Comparison of ENCODE assay signal across 10 cellular contexts in genomic region chr9:76456202-76456926, GRCh38. TPM values are rescaled to one million over a fixed set of nuclear protein-coding genes. Genes with fewer than 3 reads are reported as not detected.
DNase-seq lines count a peak whose midpoint lies in the region; ATAC-seq and TF ChIP-seq lines count a peak whose summit lies in the region.
"Had no signal": no experiment of that assay in that cellular context is flagged by ENCODE, and none has a peak within 500 bp of the region (broad histone marks: within the 10 kb centered on the region; RNA-seq: fewer than 3 reads in every experiment).

No MANE protein-coding gene starts in this region.

- no peaks in the 10 kb centered on the region for H3K36me3 ChIP-seq in CD8-positive, alpha-beta memory T cell (ENCODE audit: insufficient read depth, low read length)

- H3K27ac Mint-ChIP-seq in CD8-positive, alpha-beta memory T cell: peak overlapping the region in 4 of 8 donors; percentile 0 to 66 (median 41)
- H3K27ac Mint-ChIP-seq: stimulated activated naive CD8-positive, alpha-beta T cell treated with anti-CD3 and anti-CD28 coated beads, Interleukin-15, Interleukin-2, amounts not matched to agents 100 ng/mL and 50 ng/mL, for 24 hours had no signal

- H3K27me3 Mint-ChIP-seq in CD8-positive, alpha-beta memory T cell: peaks cover 0 to 3% of the 10 kb centered on the region in 2 donors

- peaks cover 12% of the 10 kb centered on the region for H3K4me1 ChIP-seq in CD8-positive, alpha-beta memory T cell (ENCODE audit: insufficient read depth, low read length)
- H3K4me1 ChIP-seq: foreskin keratinocyte had no signal

- H3K9me3 Mint-ChIP-seq in CD8-positive, alpha-beta memory T cell: no peaks in the 10 kb centered on the region
- H3K9me3 Mint-ChIP-seq: stimulated activated naive CD8-positive, alpha-beta T cell treated with anti-CD3 and anti-CD28 coated beads, Interleukin-15, Interleukin-2, amounts not matched to agents 100 ng/mL and 50 ng/mL, for 24 hours had no signal

- peak overlapping the region in 1 of 7 donors; percentile 27 for H3K4me3 Mint-ChIP-seq in CD8-positive, alpha-beta memory T cell
- H3K4me3 Mint-ChIP-seq: stimulated activated naive CD8-positive, alpha-beta T cell treated with anti-CD3 and anti-CD28 coated beads, Interleukin-15, Interleukin-2, amounts not matched to agents 100 ng/mL and 50 ng/mL, for 24 hours had no signal

- no peaks in the 10 kb centered on the region for H3K9me3 ChIP-seq in CD8-positive, alpha-beta memory T cell (ENCODE audit: low read length)

- CTCF ChIA-PET in CD8-positive, alpha-beta memory T cell (lab: Charles Lee): interaction anchor here (1.0 to 4.3 kb wide), 6 partner anchors 9 to 207 kb away, joined by 3 to 38 read pairs (median 3); partner anchors contain the start of gene RFK

- H3K4me3 ChIP-seq in CD8-positive, alpha-beta memory T cell (ENCODE audit: low read length): no peak overlapping the region
- no peak overlapping the region for H3K4me3 ChIP-seq in fibroblast of the aortic adventitia (ENCODE audit: low read depth, low read length)

- no peak overlapping the region for H3K27ac ChIP-seq in CD8-positive, alpha-beta memory T cell (ENCODE audit: low read depth, low read length)
- H3K27ac ChIP-seq: foreskin keratinocyte had no signal

- POLR2A ChIA-PET in CD8-positive, alpha-beta memory T cell (lab: Charles Lee): no interaction called here

- no peaks in the 10 kb centered on the region for H3K27me3 ChIP-seq in CD8-positive, alpha-beta memory T cell (ENCODE audit: insufficient read depth, low read length, poor library complexity, severe bottlenecking)
- H3K27me3 ChIP-seq: foreskin keratinocyte had no signal

- TF ChIP-seq CTCF in fibroblast of the aortic adventitia (IDR thresholded peaks at IDR 0.05; ENCODE audit: insufficient read depth, low read length): no peak

- peak; percentile 28 for ATAC-seq in GM21390 (IDR thresholded peaks at IDR 0.05; ENCODE audit: unreplicated experiment)
- no peak for ATAC-seq in HG02623 (IDR thresholded peaks at IDR 0.05; ENCODE audit: unreplicated experiment)
- no peak for ATAC-seq in HG02840 (IDR thresholded peaks at IDR 0.05; ENCODE audit: low FRiP score, unreplicated experiment)
- ATAC-seq: foreskin keratinocyte had no signal

- DNase-seq in CD8-positive, alpha-beta memory T cell: peak in 4 of 5 donors; percentile 14 to 56 (median 21)
- peak; percentile 82 for DNase-seq in NCI-H1092 (lab: John Stamatoyannopoulos, UW)
- peak; percentile 23 for DNase-seq in T follicular helper cell (ENCODE audit: low read depth)
- peak; percentile 63 for DNase-seq in fibroblast of the aortic adventitia (ENCODE audit: low read depth)
- no peak for DNase-seq in HPDE6-E6E7 (ENCODE audit: extremely low spot score)

- peaks cover 22 to 36% (median 35%) of the 10 kb centered on the region in 3 donors for H3K4me1 Mint-ChIP-seq in CD8-positive, alpha-beta memory T cell

- peaks cover 0 to 1% (median 0%) of the 10 kb centered on the region in 3 donors for H3K36me3 Mint-ChIP-seq in CD8-positive, alpha-beta memory T cell

RNA-seq across cellular contexts. Expression of gene GCNT1, which starts 2.6 kb away (rescaled TPM):
- total RNA-seq in CD8-positive, alpha-beta memory T cell: 10 to 100 TPM; 14.8 to 20.9 TPM
- 4.3 TPM for polyA plus RNA-seq in CD8-positive, alpha-beta memory T cell
- 18.0 and 46.9 TPM in 2 replicates for total RNA-seq in fibroblast of the aortic adventitia (ENCODE audit: low replicate concordance)
